10 cellular contexts compared by ENCODE assay signal in the genomic region with DNA sequence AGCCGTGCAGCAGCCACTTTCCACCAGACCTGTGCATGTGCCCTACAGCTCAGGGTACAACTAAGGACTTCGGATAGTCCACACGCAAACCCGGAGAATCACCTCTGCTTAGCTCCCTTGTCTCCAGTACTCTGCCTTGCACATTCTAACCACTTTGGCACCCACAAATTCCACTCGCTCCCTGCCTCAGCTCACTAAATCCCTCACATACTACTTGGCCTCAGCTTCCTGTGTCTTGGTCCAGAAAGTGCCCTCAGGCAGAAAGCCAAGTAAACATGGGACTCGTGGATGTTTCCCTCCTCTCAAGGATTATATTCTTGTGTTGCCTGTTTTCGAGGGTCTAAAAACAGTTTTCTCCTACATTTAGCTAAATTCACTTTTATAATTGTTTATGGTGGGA.
"Had no signal": no experiment of that assay in that cellular context is flagged by ENCODE, and none has a peak within 500 bp of the region (broad histone marks: within the 10 kb centered on the region; RNA-seq: fewer than 3 reads in every experiment).

No MANE protein-coding gene starts in this region.

- ATAC-seq: activated CD8-positive, alpha-beta memory T cell treated with anti-CD3 and anti-CD28 coated beads, Interleukin-2, amount 10 ng/mL, durations not matched to agents 7 days and 5 days had no signal

- DNase-seq: activated CD4-positive, alpha-beta T cell treated with anti-CD3 and anti-CD28 coated beads for 1 hour; activated CD4-positive, alpha-beta T cell treated with anti-CD3 and anti-CD28 coated beads, Interleukin-2, amount 50 U/mL, for 48 hours; activated CD8-positive, alpha-beta memory T cell treated with anti-CD3 and anti-CD28 coated beads, Interleukin-2, amount 10 ng/mL, durations not matched to agents 7 days and 5 days; activated gamma-delta T cell treated with Interleukin-2 at 50 U/mL for 16 hours; activated T-cell treated with anti-CD3 and anti-CD28 coated beads, Interleukin-2, amount 50 U/mL, for 48 hours; colonic mucosa; effector CD8-positive, alpha-beta T cell; stomach; SW 1271 had no signal

- H3K27me3 Mint-ChIP-seq: activated CD8-positive, alpha-beta memory T cell treated with anti-CD3 and anti-CD28 coated beads, Interleukin-2, amount 10 ng/mL, durations not matched to agents 7 days and 5 days had no signal

- H3K4me3 Mint-ChIP-seq: activated CD8-positive, alpha-beta memory T cell treated with anti-CD3 and anti-CD28 coated beads, Interleukin-2, amount 10 ng/mL, durations not matched to agents 7 days and 5 days; nephron had no signal

- H3K9me3 Mint-ChIP-seq: nephron had no signal

- H3K4me1 Mint-ChIP-seq: activated CD8-positive, alpha-beta memory T cell treated with anti-CD3 and anti-CD28 coated beads, Interleukin-2, amount 10 ng/mL, durations not matched to agents 7 days and 5 days; nephron had no signal

- H3K27ac Mint-ChIP-seq: activated CD8-positive, alpha-beta memory T cell treated with anti-CD3 and anti-CD28 coated beads, Interleukin-2, amount 10 ng/mL, durations not matched to agents 7 days and 5 days; nephron had no signal
